Comparison of ENCODE assay signal across 1 cellular context in genomic region chr20:46638367-46639274, GRCh38.
TF ChIP-seq lines count a peak whose summit lies in the region.

No MANE protein-coding gene starts in this region.

TF ChIP-seq in HepG2, 621 proteins besides CTCF, POLR2A, EP300 and RAD21 (continued from another document and continues in another):
- TF ChIP-seq ZNF383 (CRISPR knock-in tag; IDR thresholded peaks at IDR 0.05; ENCODE audit: borderline replicate concordance) (no peak), MAF1 (CRISPR knock-in tag; IDR thresholded peaks at IDR 0.05; ENCODE audit: borderline replicate concordance) (no peak), ZSCAN30 (CRISPR knock-in tag; IDR thresholded peaks at IDR 0.05) (no peak), ZNF501 (CRISPR knock-in tag; IDR thresholded peaks at IDR 0.05) (peak; percentile 13; the same call in 1 of the 2 replicates), ZBTB20 (CRISPR knock-in tag; IDR thresholded peaks at IDR 0.05; ENCODE audit: borderline replicate concordance, low read depth) (peak; percentile 52; the same call in 1 of the 2 replicates), CERS6 (CRISPR knock-in tag; IDR thresholded peaks at IDR 0.05) (no peak), HMGA1 (CRISPR knock-in tag; conservative IDR thresholded peaks at IDR 0.05) (no peak), SRY (CRISPR knock-in tag; IDR thresholded peaks at IDR 0.05) (no peak), ZNF280D (CRISPR knock-in tag; IDR thresholded peaks at IDR 0.05) (peak; percentile 62; the same call in 1 of the 2 replicates), ZBTB10 (CRISPR knock-in tag; IDR thresholded peaks at IDR 0.05; ENCODE audit: borderline replicate concordance) (no peak), ATF7 (IDR thresholded peaks at IDR 0.05) (no peak), ATF7 (CRISPR knock-in tag; IDR thresholded peaks at IDR 0.05) (peak; percentile 80), ZNF224 (CRISPR knock-in tag; IDR thresholded peaks at IDR 0.05) (0 out of 2 replicates have a peak, but pooled peaks have one; percentile 49), SMAD1 (CRISPR knock-in tag; IDR thresholded peaks at IDR 0.05; ENCODE audit: borderline replicate concordance, low read depth) (peak; percentile 53; the same call in 1 of the 2 replicates), ELF4 (CRISPR knock-in tag; IDR thresholded peaks at IDR 0.05; ENCODE audit: borderline replicate concordance) (no peak), NR2F1 (CRISPR knock-in tag; IDR thresholded peaks at IDR 0.05) (no peak), ZNF20 (CRISPR knock-in tag; IDR thresholded peaks at IDR 0.05) (no peak), ZNF460 (CRISPR knock-in tag; IDR thresholded peaks at IDR 0.05; ENCODE audit: borderline replicate concordance) (no peak), MXD1 (CRISPR knock-in tag; IDR thresholded peaks at IDR 0.05) (no peak; the same call in none of the 2 replicates), TARDBP (CRISPR knock-in tag; IDR thresholded peaks at IDR 0.05) (0 out of 2 replicates have a peak, but pooled peaks have one; percentile 55), ZNF713 (CRISPR knock-in tag; IDR thresholded peaks at IDR 0.05) (no peak; the same call in 1 of the 2 replicates), ZNF207 (IDR thresholded peaks at IDR 0.05; ENCODE audit: borderline replicate concordance) (no peak), ZBED4 (CRISPR knock-in tag; IDR thresholded peaks at IDR 0.05; ENCODE audit: borderline replicate concordance) (0 out of 2 replicates have a peak, but pooled peaks have one; percentile 55), WIZ (CRISPR knock-in tag; IDR thresholded peaks at IDR 0.05) (0 out of 2 replicates have a peak, but pooled peaks have one; percentile 69), NCOA1 (CRISPR knock-in tag; IDR thresholded peaks at IDR 0.05) (no peak), NFYC (CRISPR knock-in tag; IDR thresholded peaks at IDR 0.05) (peak; percentile 39), RAD51 (IDR thresholded peaks at IDR 0.05; ENCODE audit: borderline replicate concordance) (no peak), ZNF10 (CRISPR knock-in tag; IDR thresholded peaks at IDR 0.05; ENCODE audit: borderline replicate concordance, low read depth) (no peak), ZNF331 (CRISPR knock-in tag; IDR thresholded peaks at IDR 0.05) (peak; percentile 46; the same call in 1 of the 2 replicates), KAT7 (CRISPR knock-in tag; IDR thresholded peaks at IDR 0.05; ENCODE audit: borderline replicate concordance) (no peak), SYNCRIP (IDR thresholded peaks at IDR 0.05; ENCODE audit: insufficient read depth, low read depth, low read length) (no peak), ZNF24 (IDR thresholded peaks at IDR 0.05) (no peak), RARG (CRISPR knock-in tag; IDR thresholded peaks at IDR 0.05; ENCODE audit: low read depth) (no peak), SCMH1 (CRISPR knock-in tag; IDR thresholded peaks at IDR 0.05; ENCODE audit: borderline replicate concordance) (no peak), PRDM10 (CRISPR knock-in tag; IDR thresholded peaks at IDR 0.05; ENCODE audit: low read depth) (no peak), MLLT10 (CRISPR knock-in tag; IDR thresholded peaks at IDR 0.05) (no peak), ZFP1 (CRISPR knock-in tag; IDR thresholded peaks at IDR 0.05) (no peak), PHF20 (CRISPR knock-in tag; IDR thresholded peaks at IDR 0.05) (no peak), ZNF704 (CRISPR knock-in tag; IDR thresholded peaks at IDR 0.05; ENCODE audit: borderline replicate concordance) (no peak), ATF4 (CRISPR knock-in tag; IDR thresholded peaks at IDR 0.05) (no peak), ZNF510 (CRISPR knock-in tag; IDR thresholded peaks at IDR 0.05; ENCODE audit: low read depth) (no peak), ZNF574 (CRISPR knock-in tag; IDR thresholded peaks at IDR 0.05) (0 out of 2 replicates have a peak, but pooled peaks have one; percentile 19), NFIB (CRISPR knock-in tag; IDR thresholded peaks at IDR 0.05; ENCODE audit: borderline replicate concordance) (no peak), CHD4 (IDR thresholded peaks at IDR 0.05; ENCODE audit: borderline replicate concordance, low read length) (no peak; the same call in none of the 2 replicates), ARNTL (CRISPR knock-in tag; IDR thresholded peaks at IDR 0.05) (no peak)
